26 cellular contexts compared by ENCODE assay signal in the genomic region with DNA sequence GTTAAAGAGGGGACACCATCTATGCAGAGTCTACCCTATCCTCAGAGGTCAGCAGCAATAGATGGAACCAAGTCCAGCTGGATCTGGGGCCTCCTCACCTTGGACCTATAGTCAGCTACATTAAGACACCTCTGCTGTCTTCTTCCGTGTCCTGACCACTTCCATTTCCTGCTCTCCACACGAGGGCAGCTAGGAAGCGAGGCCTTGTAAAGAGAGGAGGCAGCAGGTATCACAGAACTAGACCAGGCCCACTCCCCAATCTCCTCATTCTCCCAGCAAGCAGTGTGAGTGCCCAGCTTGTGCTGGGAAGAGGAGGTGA. TPM values are rescaled to one million over a fixed set of nuclear protein-coding genes. Genes with fewer than 3 reads are reported as not detected.
A peak's percentile ranks its signal among the peaks of the same experiment; 100 is the strongest.
DNase-seq lines count a peak whose midpoint lies in the region; ATAC-seq and TF ChIP-seq lines count a peak whose summit lies in the region.
"Had no signal": no experiment of that assay in that cellular context is flagged by ENCODE, and none has a peak within 500 bp of the region (broad histone marks: within the 10 kb centered on the region; RNA-seq: fewer than 3 reads in every experiment).

No MANE protein-coding gene starts in this region.

- H2BK15ac ChIP-seq in neuronal stem cell (ENCODE audit: low read length) = no peak overlapping the region

- peak overlapping the region; percentile 41 for H2AFZ ChIP-seq in neuronal stem cell (ENCODE audit: low read length)
- H2AFZ ChIP-seq: hepatocyte had no signal

- no peak overlapping the region for H3K23ac ChIP-seq in neuronal stem cell (ENCODE audit: low read depth, low read length, poor library complexity)

- no peaks in the 10 kb centered on the region for H3K79me1 ChIP-seq in neuronal stem cell (ENCODE audit: low read depth, low read length)

- H3K4me1 ChIP-seq in CD4-positive, CD25-positive, alpha-beta regulatory T cell (ENCODE audit: control insufficient read depth, insufficient read depth, low read length, poor library complexity, severe bottlenecking) = peaks cover 34% of the 10 kb centered on the region
- H3K4me1 ChIP-seq in neuronal stem cell (ENCODE audit: control insufficient read depth in 2 of 2, insufficient read depth in 1 of 2, low read depth in 1 of 2, low read length in 2 of 2) = peaks cover 0 to 6% of the 10 kb centered on the region in 2 donors

- peak overlapping the region in 3 of 4 donors; percentile 10 to 51 (median 17) for H3K4me3 Mint-ChIP-seq in CD4-positive, CD25-positive, alpha-beta regulatory T cell
- peak overlapping the region; percentile 53 for H3K4me3 Mint-ChIP-seq in activated T-helper 17 cell treated with anti-CD3 and anti-CD28 coated beads, Interleukin-2, amount 50 U/mL, for 72 hours
- H3K4me3 Mint-ChIP-seq: activated CD4-positive, alpha-beta T cell treated with anti-CD3 and anti-CD28 coated beads for 36 hours had no signal

- TF ChIP-seq CTCF in GM13976 (IDR thresholded peaks at IDR 0.05; ENCODE audit: borderline replicate concordance, control extremely low read depth, extremely low read depth, insufficient read depth, missing control alignments) = no peak

- H4K8ac ChIP-seq in neuronal stem cell (ENCODE audit: low read depth, low read length) = no peak overlapping the region

- H4K91ac ChIP-seq in neuronal stem cell (ENCODE audit: low read depth, low read length, poor library complexity) = peak overlapping the region; percentile 5

- WGBS in neuronal stem cell (ENCODE audit: extremely low coverage in 2 of 2, insufficient read length in 2 of 2, insufficient replicate concordance in 1 of 2), 2 donors = no CpG with 5 or more reads among the region's 3 CpGs

- DNase-seq in CD4-positive, CD25-positive, alpha-beta regulatory T cell = no peak
- peak; percentile 6 for DNase-seq in GM13976 (ENCODE audit: low spot score)
- no peak for DNase-seq in neuronal stem cell (ENCODE audit: low spot score)
- DNase-seq in mucosa of gallbladder (ENCODE audit: low spot score) = no peak
- no peak for DNase-seq in medulla oblongata (ENCODE audit: extremely low spot score)
- no peak for DNase-seq in kidney glomerular epithelial cell (lab: John Stamatoyannopoulos, UW)
- DNase-seq: activated CD4-positive, alpha-beta T cell treated with anti-CD3 and anti-CD28 coated beads for 36 hours; activated CD8-positive, alpha-beta memory T cell treated with anti-CD3 and anti-CD28 coated beads, Interleukin-2, amount 50 U/mL, for 48 hours; activated gamma-delta T cell; amygdala; COR-L47; dorsolateral prefrontal cortex; foreskin melanocyte; lower lobe of right lung; NCI-H1048; NCI-H510A; ovary; right cardiac atrium; stimulated activated CD4-positive, alpha-beta T cell treated with anti-CD3 and anti-CD28 coated beads, Interleukin-15, amount 100 ng/mL, for 24 hours had no signal

- H3K9me3 ChIP-seq in CD4-positive, CD25-positive, alpha-beta regulatory T cell (ENCODE audit: control insufficient read depth in 2 of 2, low read length in 2 of 2) = no peaks in the 10 kb centered on the region
- H3K9me3 ChIP-seq in neuronal stem cell (replicated peaks in 1 of 2; ENCODE audit: control insufficient read depth in 2 of 2, insufficient read depth in 1 of 2, low read depth in 1 of 2, low read length in 2 of 2) = no peaks in the 10 kb centered on the region
- H3K9me3 ChIP-seq: HAP-1, lower lobe of right lung, ovary, suprapubic skin had no signal

- peak overlapping the region in 2 of 3 donors; percentile 23 to 78 for H3K27ac Mint-ChIP-seq in CD4-positive, CD25-positive, alpha-beta regulatory T cell
- H3K27ac Mint-ChIP-seq in activated T-helper 17 cell treated with anti-CD3 and anti-CD28 coated beads, Interleukin-2, amount 50 U/mL, for 72 hours = peak overlapping the region; percentile 87
- H3K27ac Mint-ChIP-seq: activated CD4-positive, alpha-beta T cell treated with anti-CD3 and anti-CD28 coated beads for 36 hours had no signal

- no peaks in the 10 kb centered on the region for H3K9me3 Mint-ChIP-seq in CD4-positive, CD25-positive, alpha-beta regulatory T cell
- H3K9me3 Mint-ChIP-seq in activated T-helper 17 cell treated with anti-CD3 and anti-CD28 coated beads, Interleukin-2, amount 50 U/mL, for 72 hours = no peaks in the 10 kb centered on the region

- no peaks in the 10 kb centered on the region for H3K27me3 ChIP-seq in CD4-positive, CD25-positive, alpha-beta regulatory T cell (ENCODE audit: control insufficient read depth, insufficient read depth, low read length)
- peaks cover 0 to 13% (median 0%) of the 10 kb centered on the region in 3 experiments for H3K27me3 ChIP-seq in neuronal stem cell (ENCODE audit: control insufficient read depth in 3 of 3, insufficient read depth in 3 of 3, low read depth in 1 of 3, low read length in 3 of 3)
- H3K27me3 ChIP-seq: cardiac muscle cell, dorsolateral prefrontal cortex, hepatocyte, ovary, suprapubic skin had no signal

- H3K14ac ChIP-seq in neuronal stem cell (ENCODE audit: low read length) = no peak overlapping the region

- H3K4ac ChIP-seq in neuronal stem cell (ENCODE audit: low read length) = no peak overlapping the region

- in situ Hi-C loops in GM13976 (cut with MboI; ENCODE audit: low sequenced_read_pairs, unreplicated experiment) = no loop called here

- H3K4me3 ChIP-seq in CD4-positive, CD25-positive, alpha-beta regulatory T cell (ENCODE audit: low read depth, low read length) = no peak overlapping the region
- no peak overlapping the region for H3K4me3 ChIP-seq in neuronal stem cell (ENCODE audit: low read length in 2 of 2)
- H3K4me3 ChIP-seq: cardiac muscle cell, dorsolateral prefrontal cortex, HAP-1, hepatocyte, lower lobe of right lung, ovary, suprapubic skin had no signal

- H3K9ac ChIP-seq in neuronal stem cell (ENCODE audit: low read depth, low read length, poor library complexity) = no peak overlapping the region

- peak overlapping the region; percentile 67 for H2BK120ac ChIP-seq in neuronal stem cell (ENCODE audit: low read depth, low read length)

- peak overlapping the region; percentile 19 for H3K18ac ChIP-seq in neuronal stem cell (ENCODE audit: low read length)

- peaks cover 6 to 41% (median 25%) of the 10 kb centered on the region in 4 donors for H3K4me1 Mint-ChIP-seq in CD4-positive, CD25-positive, alpha-beta regulatory T cell
- peaks cover 25% of the 10 kb centered on the region for H3K4me1 Mint-ChIP-seq in activated T-helper 17 cell treated with anti-CD3 and anti-CD28 coated beads, Interleukin-2, amount 50 U/mL, for 72 hours

- H2BK5ac ChIP-seq in neuronal stem cell (ENCODE audit: low read length) = no peak overlapping the region

- no peak overlapping the region for H2AK5ac ChIP-seq in neuronal stem cell (ENCODE audit: low read depth, low read length)

- H2BK12ac ChIP-seq in neuronal stem cell (ENCODE audit: low read length) = no peak overlapping the region

- ATAC-seq in CD4-positive, CD25-positive, alpha-beta regulatory T cell (ENCODE audit: low read depth in 2 of 2) = no peak
- no peak for ATAC-seq in activated T-helper 17 cell treated with anti-CD3 and anti-CD28 coated beads, Interleukin-2, amount 50 U/mL, for 72 hours (replicated peaks)
- ATAC-seq: activated CD4-positive, alpha-beta T cell treated with anti-CD3 and anti-CD28 coated beads for 36 hours; lower lobe of right lung; right cardiac atrium had no signal

- H3K27ac ChIP-seq in CD4-positive, CD25-positive, alpha-beta regulatory T cell (ENCODE audit: insufficient read depth, low read length, poor library complexity, severe bottlenecking) = no peak overlapping the region
- H3K27ac ChIP-seq in neuronal stem cell (replicated peaks; ENCODE audit: low read length) = no peak overlapping the region
- H3K27ac ChIP-seq: cardiac muscle cell, dorsolateral prefrontal cortex, epithelial cell of prostate, hepatocyte, lower lobe of right lung, ovary, suprapubic skin had no signal

- H3K27me3 Mint-ChIP-seq in CD4-positive, CD25-positive, alpha-beta regulatory T cell = peaks cover 6% of the 10 kb centered on the region
- no peaks in the 10 kb centered on the region for H3K27me3 Mint-ChIP-seq in activated T-helper 17 cell treated with anti-CD3 and anti-CD28 coated beads, Interleukin-2, amount 50 U/mL, for 72 hours

- H3K36me3 ChIP-seq in CD4-positive, CD25-positive, alpha-beta regulatory T cell (ENCODE audit: control insufficient read depth, insufficient read depth, low read length) = no peaks in the 10 kb centered on the region
- H3K36me3 ChIP-seq in neuronal stem cell (replicated peaks in 1 of 2; ENCODE audit: control insufficient read depth in 2 of 2, insufficient read depth in 2 of 2, low read length in 2 of 2) = no peaks in the 10 kb centered on the region
- H3K36me3 ChIP-seq: cardiac muscle cell, HAP-1, lower lobe of right lung, ovary, suprapubic skin had no signal

- H3K36me3 Mint-ChIP-seq in CD4-positive, CD25-positive, alpha-beta regulatory T cell = no peaks in the 10 kb centered on the region
- H3K36me3 Mint-ChIP-seq in activated T-helper 17 cell treated with anti-CD3 and anti-CD28 coated beads, Interleukin-2, amount 50 U/mL, for 72 hours (ENCODE audit: low read depth) = no peaks in the 10 kb centered on the region

- no peak overlapping the region for H3K4me2 ChIP-seq in neuronal stem cell (ENCODE audit: insufficient read depth, low read length, poor library complexity, severe bottlenecking)
- H3K4me2 ChIP-seq: hepatocyte had no signal

RNA-seq across cellular contexts. Expression of a gene that starts 14.8 kb away (rescaled TPM):
- 8.5 TPM for total RNA-seq in CD4-positive, CD25-positive, alpha-beta regulatory T cell
- polyA plus RNA-seq in CD4-positive, CD25-positive, alpha-beta regulatory T cell = 1 to 10 TPM in 3 of 4 donors, under 1 TPM in 1; 0.33 to 3.7 (median 1.9) TPM
- 1 to 10 TPM; 1.4 to 2.5 TPM for total RNA-seq in activated T-helper 17 cell treated with anti-CD3 and anti-CD28 coated beads, Interleukin-2, amount 50 U/mL, for 72 hours
- not detected for polyA plus RNA-seq in neuronal stem cell (2013, experiment 1 of 2)
- polyA plus RNA-seq in neuronal stem cell (2013, experiment 2 of 2) = not detected
- total RNA-seq in mucosa of gallbladder = 61.0 TPM
- total RNA-seq: cardiac muscle cell, myocyte had no signal
- polyA plus RNA-seq: cardiac muscle cell had no signal

RNA-seq across cellular contexts. Expression of a gene that starts 52.4 kb away (rescaled TPM):
- total RNA-seq in CD4-positive, CD25-positive, alpha-beta regulatory T cell = 5.0 TPM
- polyA plus RNA-seq in CD4-positive, CD25-positive, alpha-beta regulatory T cell = 1 to 10 TPM; 2.2 to 8.8 (median 5.4) TPM
- 1 to 10 TPM; 7.3 to 7.4 TPM for total RNA-seq in activated T-helper 17 cell treated with anti-CD3 and anti-CD28 coated beads, Interleukin-2, amount 50 U/mL, for 72 hours
- 91.4 TPM for polyA plus RNA-seq in neuronal stem cell (2013, experiment 1 of 2)
- 90.3 TPM for polyA plus RNA-seq in neuronal stem cell (2013, experiment 2 of 2)
- total RNA-seq in mucosa of gallbladder = 217 TPM

Comparison
In these comparisons a context has a peak if more than half of its experiments do, and no peak if none do; other contexts are left out.
1. RNA of a gene that starts 52.4 kb away (total RNA-seq): 217 TPM in mucosa of gallbladder (single experiment); 7.3 to 7.4 TPM in activated T-helper 17 cell treated with anti-CD3 and anti-CD28 coated beads, Interleukin-2, amount 50 U/mL, for 72 hours and 5.0 TPM in CD4-positive, CD25-positive, alpha-beta regulatory T cell (single experiment); every median in the first group is over 10 times any median in the second.